In the genomic region with DNA sequence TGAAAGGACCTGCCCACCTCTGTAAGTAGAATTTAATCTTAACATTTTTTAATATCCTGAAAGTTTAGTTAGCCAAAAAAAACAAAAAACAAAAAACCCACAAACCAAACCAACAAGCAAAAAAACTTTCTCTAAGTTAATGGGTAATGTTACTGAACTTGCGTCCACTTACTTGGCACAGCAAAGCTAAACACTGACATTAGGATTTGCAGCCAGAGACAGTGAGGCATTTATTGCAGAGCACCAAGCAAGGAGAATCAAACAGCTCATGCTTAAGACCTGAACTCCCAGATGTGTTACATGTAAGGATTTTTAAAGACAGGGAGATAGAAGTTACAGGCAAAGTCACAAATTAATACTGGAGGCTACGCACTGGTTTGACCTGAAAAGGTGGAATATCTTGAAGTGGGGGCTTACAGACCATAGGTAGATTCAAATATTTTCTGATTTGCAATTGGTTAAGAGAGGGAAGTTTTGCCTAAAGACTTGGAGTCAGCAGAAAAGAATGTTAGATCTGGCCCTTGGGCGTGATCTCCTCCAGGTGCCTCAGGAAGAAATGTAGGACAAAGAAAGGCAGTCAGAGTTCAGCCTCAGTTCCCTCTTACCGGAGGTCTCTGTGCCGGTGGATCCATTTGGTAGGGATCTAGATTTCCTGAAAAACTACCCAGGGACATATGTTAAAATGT, we compare ENCODE assay signal across 22 cellular contexts.
"Had no signal": no experiment of that assay in that cellular context is flagged by ENCODE, and none has a peak within 500 bp of the region (broad histone marks: within the 10 kb centered on the region; RNA-seq: fewer than 3 reads in every experiment).

No MANE protein-coding gene starts in this region.

- H3K36me3 Mint-ChIP-seq: activated naive CD4-positive, alpha-beta T cell treated with anti-CD3 and anti-CD28 coated beads, Interleukin-2, amount 10 ng/mL, durations not matched to agents 7 days and 5 days; immature natural killer cell; stimulated activated effector memory CD8-positive, alpha-beta T cell treated with anti-CD3 and anti-CD28 coated beads, Interleukin-12 subunit alpha, Interleukin-12 subunit beta, amount 100 ng/mL, for 72 hours had no signal

- H3K9me3 Mint-ChIP-seq: activated CD4-positive, alpha-beta T cell treated with anti-CD3 and anti-CD28 coated beads, Interleukin-2, amount 10 ng/mL, durations not matched to agents 7 days and 5 days; activated naive CD4-positive, alpha-beta T cell treated with anti-CD3 and anti-CD28 coated beads, Interleukin-2, amount 10 ng/mL, durations not matched to agents 7 days and 5 days; effector memory CD8-positive, alpha-beta T cell; T-helper 1 cell treated with Interleukin-12 subunit alpha and Interleukin-12 subunit beta and Interleukin-4 antibody, amounts not matched to agents 30 μg/mL and 1 μg/mL, for 36 hours had no signal

- H3K9me3 ChIP-seq: neutrophil, stomach, upper lobe of right lung had no signal

- H3K27ac ChIP-seq: neutrophil, parathyroid adenoma, stomach, upper lobe of right lung had no signal

- H3K79me2 ChIP-seq: parathyroid adenoma had no signal

- H3K36me3 ChIP-seq: neutrophil, stomach, upper lobe of right lung had no signal

- H3K4me1 ChIP-seq: parathyroid adenoma, upper lobe of right lung had no signal

- DNase-seq: activated CD4-positive, alpha-beta T cell treated with anti-CD3 and anti-CD28 coated beads, Interleukin-2, amount 10 ng/mL, durations not matched to agents 7 days and 5 days; activated CD8-positive, alpha-beta memory T cell treated with anti-CD3 and anti-CD28 coated beads, Interleukin-2, amount 50 U/mL, for 4 hours; activated CD8-positive, alpha-beta T cell treated with anti-CD3 and anti-CD28 coated beads, Interleukin-2, amount 10 ng/mL, durations not matched to agents 7 days and 5 days; activated effector memory CD4-positive, alpha-beta T cell treated with Interleukin-2 at 50 U/mL for 16 hours; activated naive CD4-positive, alpha-beta T cell treated with anti-CD3 and anti-CD28 coated beads, Interleukin-2, amount 10 ng/mL, durations not matched to agents 7 days and 5 days; activated naive CD8-positive, alpha-beta T cell treated with anti-CD3 and anti-CD28 coated beads, Interleukin-2, amount 50 U/mL, for 24 hours; activated T-cell treated with anti-CD3 and anti-CD28 coated beads, Interleukin-2, amount 50 U/mL, for 48 hours; aorta; cerebellar nuclear complex; effector memory CD8-positive, alpha-beta T cell; immature natural killer cell; stimulated activated CD4-positive, alpha-beta T cell treated with anti-CD3 and anti-CD28 coated beads, Interleukin-4, amount 100 ng/mL, for 24 hours; stomach; upper lobe of right lung had no signal

- H3K4me1 Mint-ChIP-seq: activated CD4-positive, alpha-beta T cell treated with anti-CD3 and anti-CD28 coated beads, Interleukin-2, amount 10 ng/mL, durations not matched to agents 7 days and 5 days; activated naive CD4-positive, alpha-beta T cell treated with anti-CD3 and anti-CD28 coated beads, Interleukin-2, amount 10 ng/mL, durations not matched to agents 7 days and 5 days; activated naive CD8-positive, alpha-beta T cell treated with anti-CD3 and anti-CD28 coated beads, Interleukin-2, amount 50 U/mL, for 24 hours; immature natural killer cell; stimulated activated effector memory CD8-positive, alpha-beta T cell treated with anti-CD3 and anti-CD28 coated beads, Interleukin-12 subunit alpha, Interleukin-12 subunit beta, amount 100 ng/mL, for 72 hours had no signal

- H3K27me3 Mint-ChIP-seq: activated CD4-positive, alpha-beta T cell treated with anti-CD3 and anti-CD28 coated beads, Interleukin-2, amount 10 ng/mL, durations not matched to agents 7 days and 5 days; activated naive CD4-positive, alpha-beta T cell treated with anti-CD3 and anti-CD28 coated beads, Interleukin-2, amount 10 ng/mL, durations not matched to agents 7 days and 5 days; dendritic cell treated with granulocyte-macrophage colony-stimulating factor and Interleukin-4, amounts not matched to agents 40 ng/mL and 50 ng/mL, for 4 days had no signal

- H3K27me3 ChIP-seq: neutrophil, stomach, upper lobe of right lung had no signal

- H3K27ac Mint-ChIP-seq: activated CD4-positive, alpha-beta T cell treated with anti-CD3 and anti-CD28 coated beads, Interleukin-2, amount 10 ng/mL, durations not matched to agents 7 days and 5 days; activated CD8-positive, alpha-beta T cell treated with anti-CD3 and anti-CD28 coated beads, Interleukin-2, amount 10 ng/mL, durations not matched to agents 7 days and 5 days; activated naive CD4-positive, alpha-beta T cell treated with anti-CD3 and anti-CD28 coated beads, Interleukin-2, amount 10 ng/mL, durations not matched to agents 7 days and 5 days; activated naive CD8-positive, alpha-beta T cell treated with anti-CD3 and anti-CD28 coated beads, Interleukin-2, amount 50 U/mL, for 24 hours; dendritic cell treated with granulocyte-macrophage colony-stimulating factor and Interleukin-4, amounts not matched to agents 40 ng/mL and 50 ng/mL, for 4 days; effector memory CD8-positive, alpha-beta T cell; immature natural killer cell; natural killer cell treated with Interleukin-12 subunit alpha and Interleukin-12 subunit beta and Interleukin-15 and Interleukin-18, amount 100 ng/mL, for 72 hours; stimulated activated effector memory CD8-positive, alpha-beta T cell treated with anti-CD3 and anti-CD28 coated beads, Interleukin-12 subunit alpha, Interleukin-12 subunit beta, amount 100 ng/mL, for 72 hours; T-helper 1 cell treated with Interleukin-12 subunit alpha and Interleukin-12 subunit beta and Interleukin-4 antibody, amounts not matched to agents 30 μg/mL and 1 μg/mL, for 36 hours had no signal

- H3K4me3 ChIP-seq: stomach, upper lobe of right lung had no signal

- H2AFZ ChIP-seq: parathyroid adenoma had no signal

- H3K9ac ChIP-seq: parathyroid adenoma had no signal

- H3K4me3 Mint-ChIP-seq: activated CD4-positive, alpha-beta T cell treated with anti-CD3 and anti-CD28 coated beads, Interleukin-2, amount 10 ng/mL, durations not matched to agents 7 days and 5 days; activated CD8-positive, alpha-beta T cell treated with anti-CD3 and anti-CD28 coated beads, Interleukin-2, amount 10 ng/mL, durations not matched to agents 7 days and 5 days; activated naive CD4-positive, alpha-beta T cell treated with anti-CD3 and anti-CD28 coated beads, Interleukin-2, amount 10 ng/mL, durations not matched to agents 7 days and 5 days; activated naive CD8-positive, alpha-beta T cell treated with anti-CD3 and anti-CD28 coated beads, Interleukin-2, amount 50 U/mL, for 24 hours; dendritic cell treated with granulocyte-macrophage colony-stimulating factor and Interleukin-4, amounts not matched to agents 40 ng/mL and 50 ng/mL, for 4 days; effector memory CD8-positive, alpha-beta T cell; immature natural killer cell; natural killer cell treated with Interleukin-12 subunit alpha and Interleukin-12 subunit beta and Interleukin-15 and Interleukin-18, amount 100 ng/mL, for 72 hours; stimulated activated effector memory CD8-positive, alpha-beta T cell treated with anti-CD3 and anti-CD28 coated beads, Interleukin-12 subunit alpha, Interleukin-12 subunit beta, amount 100 ng/mL, for 72 hours; T-helper 1 cell treated with Interleukin-12 subunit alpha and Interleukin-12 subunit beta and Interleukin-4 antibody, amounts not matched to agents 30 μg/mL and 1 μg/mL, for 36 hours had no signal

- ATAC-seq: activated CD4-positive, CD25-positive, alpha-beta regulatory T cell treated with anti-CD3 and anti-CD28 coated beads, Interleukin-2, amount 50 U/mL, for 24 hours; activated CD8-positive, alpha-beta T cell treated with anti-CD3 and anti-CD28 coated beads, Interleukin-2, amount 10 ng/mL, durations not matched to agents 7 days and 5 days; activated naive CD8-positive, alpha-beta T cell treated with anti-CD3 and anti-CD28 coated beads, Interleukin-2, amount 50 U/mL, for 24 hours; effector memory CD8-positive, alpha-beta T cell; natural killer cell treated with Interleukin-12 subunit alpha and Interleukin-12 subunit beta and Interleukin-15 and Interleukin-18, amount 100 ng/mL, for 72 hours; sciatic nerve; stimulated activated effector memory CD8-positive, alpha-beta T cell treated with anti-CD3 and anti-CD28 coated beads, Interleukin-12 subunit alpha, Interleukin-12 subunit beta, amount 100 ng/mL, for 72 hours; upper lobe of right lung had no signal
